In genomic region chr12:2752676-2753371, GRCh38 we compare ENCODE assay signal across 1 cellular context.
TF ChIP-seq lines count a peak whose summit lies in the region.

No MANE protein-coding gene starts in this region.

TF ChIP-seq in K562, 482 proteins besides CTCF, POLR2A, EP300 and RAD21 (continued from another document and continues in another):
- TF ChIP-seq CHD7 (IDR thresholded peaks at IDR 0.05; ENCODE audit: low read depth, low read length) (no peak), NR2C1 (IDR thresholded peaks at IDR 0.05) (no peak), NR2C1 (tag; IDR thresholded peaks at IDR 0.05) (no peak), NCOA4 (IDR thresholded peaks at IDR 0.05; ENCODE audit: partially characterized antibody) (no peak), TAF7 (tag; IDR thresholded peaks at IDR 0.05) (no peak), ZNF75A (CRISPR knock-in tag; IDR thresholded peaks at IDR 0.05) (no peak), ZNF347 (CRISPR knock-in tag; IDR thresholded peaks at IDR 0.05; ENCODE audit: low read depth) (no peak), POLR2G (IDR thresholded peaks at IDR 0.05; ENCODE audit: low read depth, low read length) (no peak), ILF3 (IDR thresholded peaks at IDR 0.05; ENCODE audit: borderline replicate concordance) (no peak), ZBTB34 (CRISPR knock-in tag; IDR thresholded peaks at IDR 0.05) (no peak), YBX1 (IDR thresholded peaks at IDR 0.05) (no peak), AFF1 (IDR thresholded peaks at IDR 0.05; ENCODE audit: low read depth in 1 of 2, partially characterized antibody in 2 of 2) (peak in 1 of 2 experiments; percentile 99), ATF1 (CRISPR knock-in tag; IDR thresholded peaks at IDR 0.05) (peak; percentile 49; the same call in 1 of the 2 replicates), ATF1 (tag; IDR thresholded peaks at IDR 0.05) (no peak), MAFG (tag; conservative IDR thresholded peaks at IDR 0.05) (no peak), PHB2 (IDR thresholded peaks at IDR 0.05; ENCODE audit: low read depth) (no peak), ZBTB9 (CRISPR knock-in tag; IDR thresholded peaks at IDR 0.05) (peak; percentile 47; the same call in 1 of the 2 replicates), NEUROD1 (IDR thresholded peaks at IDR 0.05; ENCODE audit: borderline replicate concordance, low read depth, low read length, partially characterized antibody) (no peak), ZNF77 (CRISPR knock-in tag; IDR thresholded peaks at IDR 0.05) (no peak), ZNF586 (CRISPR knock-in tag; conservative IDR thresholded peaks at IDR 0.05) (no peak), GATAD2A (IDR thresholded peaks at IDR 0.05) (no peak), BDP1 (IDR thresholded peaks at IDR 0.05; ENCODE audit: insufficient read depth, insufficient read length) (no peak), ZNF780A (CRISPR knock-in tag; IDR thresholded peaks at IDR 0.05) (no peak), ZNF699 (CRISPR knock-in tag; IDR thresholded peaks at IDR 0.05; ENCODE audit: insufficient replicate concordance) (no peak), OTX1 (CRISPR knock-in tag; IDR thresholded peaks at IDR 0.05) (no peak), NFATC3 (IDR thresholded peaks at IDR 0.05) (no peak), NKRF (IDR thresholded peaks at IDR 0.05; ENCODE audit: borderline replicate concordance) (peak; percentile 55; the same call in 1 of the 2 replicates), IRF9 (tag; IDR thresholded peaks at IDR 0.05) (no peak), KLF13 (tag; IDR thresholded peaks at IDR 0.05; ENCODE audit: borderline replicate concordance, low read depth) (no peak), PATZ1 (CRISPR knock-in tag; IDR thresholded peaks at IDR 0.05; ENCODE audit: borderline replicate concordance) (no peak), ZNF311 (CRISPR knock-in tag; IDR thresholded peaks at IDR 0.05) (no peak), CAMTA2 (CRISPR knock-in tag; conservative IDR thresholded peaks at IDR 0.05) (no peak), ARID3B (CRISPR knock-in tag; IDR thresholded peaks at IDR 0.05; ENCODE audit: borderline replicate concordance) (no peak), ZNF785 (CRISPR knock-in tag; IDR thresholded peaks at IDR 0.05) (no peak), MTA1 (IDR thresholded peaks at IDR 0.05; ENCODE audit: borderline replicate concordance) (no peak)
